22 cellular contexts compared by ENCODE assay signal in genomic region chr3:48536116-48536515, GRCh38. TPM values are rescaled to one million over a fixed set of nuclear protein-coding genes. Genes with fewer than 3 reads are reported as not detected.
A peak's percentile ranks its signal among the peaks of the same experiment; 100 is the strongest.
DNase-seq lines count a peak whose midpoint lies in the region; ATAC-seq, FAIRE-seq and TF ChIP-seq lines count a peak whose summit lies in the region.
"Had no signal": no experiment of that assay in that cellular context is flagged by ENCODE, and none has a peak within 500 bp of the region (broad histone marks: within the 10 kb centered on the region; RNA-seq: fewer than 3 reads in every experiment).

No MANE protein-coding gene starts in this region.

- no peak for FAIRE-seq in HepG2 (lab: Jason Lieb, UNC)
- FAIRE-seq: D721Med, GM18507 had no signal

- H3K4me1 Mint-ChIP-seq in naive thymus-derived CD4-positive, alpha-beta T cell: peaks cover 0 to 16% (median 9%) of the 10 kb centered on the region in 7 donors

- TF ChIP-seq EP300 in HepG2 (IDR thresholded peaks at IDR 0.05; ENCODE audit: low read depth in 2 of 2, low read length in 2 of 2) (no peak), HepG2 (CRISPR knock-in tag; IDR thresholded peaks at IDR 0.05; ENCODE audit: borderline replicate concordance) (no peak)

- in situ Hi-C loops in HepG2 (cut with HindIII; ENCODE audit: extremely low pct_ligation_motif_present, low pct_unique_long_range_greater_than_20kb): no loop called here

- no peaks in the 10 kb centered on the region for H4K20me1 ChIP-seq in HepG2 (ENCODE audit: insufficient read depth, low read length)

- no peak overlapping the region for H2AFZ ChIP-seq in HepG2 (ENCODE audit: low read length)
- H2AFZ ChIP-seq: GM23248 had no signal

- no peaks in the 10 kb centered on the region for H3K9me3 Mint-ChIP-seq in naive thymus-derived CD4-positive, alpha-beta T cell

- POLR2A ChIA-PET in HepG2 (lab: Yijun Ruan, JAX): no interaction called here
- POLR2A ChIA-PET in naive thymus-derived CD4-positive, alpha-beta T cell (lab: Charles Lee): no interaction called here

- TF ChIP-seq POLR2A in HepG2 (IDR thresholded peaks at IDR 0.05; ENCODE audit: insufficient read depth in 1 of 2, low read depth in 2 of 2, low read length in 2 of 2) (peak in 1 of 2 experiments; percentile 30; a peak in 1 of 4 replicates), right lobe of liver (IDR thresholded peaks at IDR 0.05) (no peak)

- intact Hi-C loops in HepG2 (cut with micrococcal nuclease; ENCODE audit: unreplicated experiment) (no loop called here), right lobe of liver (cut with DNase I) (no loop called here)
- intact Hi-C loops in naive thymus-derived CD4-positive, alpha-beta T cell (cut with micrococcal nuclease): no loop called here

- no peaks in the 10 kb centered on the region for H3K9me3 ChIP-seq in HepG2 (ENCODE audit: low read length)
- H3K9me3 ChIP-seq in right lobe of liver: no peaks in the 10 kb centered on the region
- no peaks in the 10 kb centered on the region for H3K9me3 ChIP-seq in naive thymus-derived CD4-positive, alpha-beta T cell (ENCODE audit: control insufficient read depth in 2 of 3, low read length in 3 of 3)
- H3K9me3 ChIP-seq: BE2C, SK-N-SH had no signal

- CTCF ChIA-PET in HepG2 (lab: Yijun Ruan, JAX; ENCODE audit: low intra/inter-chr PET ratio, low total read pairs): no interaction called here
- CTCF ChIA-PET in naive thymus-derived CD4-positive, alpha-beta T cell (lab: Charles Lee): interaction anchor here (0.5 to 1.2 kb wide), 5 partner anchors 11 to 711 kb away, joined by 3 read pairs; no protein-coding TSS in a partner anchor

- no peaks in the 10 kb centered on the region for H3K79me2 ChIP-seq in HepG2 (ENCODE audit: insufficient read depth, low read length)

- ATAC-seq in HepG2 (no peak), right lobe of liver (no peak)
- ATAC-seq in naive thymus-derived CD4-positive, alpha-beta T cell: peak; percentile 24

- peaks cover 31 to 82% of the 10 kb centered on the region in 2 experiments for H3K36me3 ChIP-seq in HepG2 (replicated peaks in 1 of 2; ENCODE audit: control insufficient read depth in 1 of 2, insufficient read depth in 2 of 2, low read length in 2 of 2)
- H3K36me3 ChIP-seq in right lobe of liver: no peaks in the 10 kb centered on the region
- peaks cover 0 to 5% (median 0%) of the 10 kb centered on the region in 3 experiments for H3K36me3 ChIP-seq in naive thymus-derived CD4-positive, alpha-beta T cell (ENCODE audit: control insufficient read depth in 2 of 3, insufficient read depth in 3 of 3, low read length in 3 of 3)
- H3K36me3 ChIP-seq: BE2C had no signal

- TF ChIP-seq RAD21 in HepG2 (CRISPR knock-in tag; IDR thresholded peaks at IDR 0.05): no peak

- no peak overlapping the region for H3K4me3 Mint-ChIP-seq in naive thymus-derived CD4-positive, alpha-beta T cell

- peaks cover 0 to 40% (median 7%) of the 10 kb centered on the region in 5 donors for H3K36me3 Mint-ChIP-seq in naive thymus-derived CD4-positive, alpha-beta T cell

- no peak overlapping the region for H3K4me3 ChIP-seq in HepG2 (replicated peaks in 1 of 3; ENCODE audit: insufficient read depth in 1 of 3, low read depth in 2 of 3, low read length in 3 of 3)
- H3K4me3 ChIP-seq in right lobe of liver: no peak overlapping the region
- H3K4me3 ChIP-seq in naive thymus-derived CD4-positive, alpha-beta T cell (ENCODE audit: low read length): no peak overlapping the region
- H3K4me3 ChIP-seq: GM23248 had no signal

- H3K4me2 ChIP-seq in HepG2 (ENCODE audit: low read depth, low read length): no peak overlapping the region
- H3K4me2 ChIP-seq: SK-N-SH had no signal

- DNase-seq in HepG2 (ENCODE audit: low spot score) (no peak), right lobe of liver (no peak), DMS53 treated with DMSO at 0.1 percent for 48 hours (lab: John Stamatoyannopoulos, UW; ENCODE audit: unreplicated experiment) (no peak), GM20000 (ENCODE audit: low spot score) (no peak)
- DNase-seq in naive thymus-derived CD4-positive, alpha-beta T cell: no peak
- DNase-seq in activated naive CD4-positive, alpha-beta T cell (lab: John Stamatoyannopoulos, UW): no peak
- DNase-seq: 8988T, ACHN, BE2C, GM23248, NCI-H1048, NCI-H1417, NCI-H1694, NCI-H2029 treated with DMSO at 0.1 percent for 48 hours, NCI-H446 treated with DMSO at 0.1 percent for 48 hours, NCI-H526 treated with DMSO at 0.1 percent for 48 hours, RPMI8226, SK-N-SH had no signal

- no peak overlapping the region for H3K27ac Mint-ChIP-seq in naive thymus-derived CD4-positive, alpha-beta T cell

- no peaks in the 10 kb centered on the region for H3K27me3 Mint-ChIP-seq in naive thymus-derived CD4-positive, alpha-beta T cell

- WGBS in HepG2 (ENCODE audit: low lambda C conversion rate): 94% methylated on average over 15 of the region's 19 CpGs
- 100% methylated on average over 9 of the region's 19 CpGs for WGBS in right lobe of liver (ENCODE audit: insufficient coverage, low coverage, low lambda C conversion rate, missing lambda C conversion rate)

- TF ChIP-seq CTCF in HepG2 (CRISPR knock-in tag; IDR thresholded peaks at IDR 0.05) (no peak), right lobe of liver (IDR thresholded peaks at IDR 0.05) (no peak), GM20000 (IDR thresholded peaks at IDR 0.05; ENCODE audit: extremely low read depth, missing control alignments) (no peak)

- no peaks in the 10 kb centered on the region for H3K4me1 ChIP-seq in HepG2 (ENCODE audit: insufficient read depth, low read length)
- H3K4me1 ChIP-seq in right lobe of liver: no peaks in the 10 kb centered on the region
- no peaks in the 10 kb centered on the region for H3K4me1 ChIP-seq in naive thymus-derived CD4-positive, alpha-beta T cell (ENCODE audit: control insufficient read depth in 2 of 2, insufficient read depth in 2 of 2, low read length in 2 of 2)
- H3K4me1 ChIP-seq: BE2C had no signal

- no peak overlapping the region for H3K9ac ChIP-seq in HepG2 (ENCODE audit: insufficient read depth, low read depth, low read length)
- H3K9ac ChIP-seq: GM23248, SK-N-SH had no signal

- no peaks in the 10 kb centered on the region for H3K27me3 ChIP-seq in HepG2 (ENCODE audit: control insufficient read depth in 1 of 2, insufficient read depth in 2 of 2, low read length in 2 of 2)
- H3K27me3 ChIP-seq in right lobe of liver: no peaks in the 10 kb centered on the region
- no peaks in the 10 kb centered on the region for H3K27me3 ChIP-seq in naive thymus-derived CD4-positive, alpha-beta T cell (ENCODE audit: control insufficient read depth in 2 of 2, insufficient read depth in 2 of 2, low read length in 2 of 2)
- H3K27me3 ChIP-seq: BE2C had no signal

- no peak overlapping the region for H3K27ac ChIP-seq in HepG2 (ENCODE audit: extremely low read length, insufficient read depth, low read length)
- H3K27ac ChIP-seq in right lobe of liver: no peak overlapping the region
- no peak overlapping the region for H3K27ac ChIP-seq in naive thymus-derived CD4-positive, alpha-beta T cell (ENCODE audit: low read depth, low read length)
- H3K27ac ChIP-seq: GM23248, HL-60 had no signal

- no TSS peak for BruUV-seq in HepG2 (replicated peaks; lab: Mats Ljungman, UMichigan)

RNA-seq across cellular contexts. Expression of gene PFKFB4, which starts 20.5 kb away (rescaled TPM):
- total RNA-seq in HepG2 (2016; rRNA removed; fragmentation: Illumina TruSeq; extraction: Trizol): 6.4 and 7.1 TPM in 2 replicates
- 2.1 and 2.6 TPM in 2 replicates for total RNA-seq in HepG2 (2016; cell fraction: cytosol; rRNA removed; fragmentation: Illumina TruSeq; extraction: Trizol; ENCODE audit: low read depth)
- 6.7 and 7.5 TPM in 2 replicates for total RNA-seq in HepG2 (2016; cell fraction: insoluble cytoplasmic fraction; rRNA removed; fragmentation: Illumina TruSeq; extraction: Trizol)
- 3.4 and 3.7 TPM in 2 replicates for total RNA-seq in HepG2 (2016; cell fraction: membrane; rRNA removed; fragmentation: Illumina TruSeq; extraction: Trizol)
- total RNA-seq in HepG2 (2016; cell fraction: nucleus; rRNA removed; fragmentation: Illumina TruSeq; extraction: Trizol): 5.4 and 8.1 TPM in 2 replicates
- 103 and 122 TPM in 2 replicates for polyA plus RNA-seq in HepG2 (2011; rRNA removed)
- 80.3 and 95.3 TPM in 2 replicates for polyA plus RNA-seq in HepG2 (2011; cell fraction: cytosol; rRNA removed)
- 274 and 322 TPM in 2 replicates for polyA plus RNA-seq in HepG2 (2011; cell fraction: nucleus; rRNA removed)
- 46.3 and 53.1 TPM in 2 replicates for polyA plus RNA-seq in HepG2 (2012)
- 0.64 and 0.77 TPM in 2 replicates for polyA plus RNA-seq in HepG2 (2016; cell fraction: cytosol; fragmentation: Illumina TruSeq; extraction: Trizol; ENCODE audit: low read depth)
- 4.4 and 4.7 TPM in 2 replicates for polyA plus RNA-seq in HepG2 (2016; cell fraction: insoluble cytoplasmic fraction; fragmentation: Illumina TruSeq; extraction: Trizol; ENCODE audit: low read depth)
- 1.8 and 2.0 TPM in 2 replicates for polyA plus RNA-seq in HepG2 (2016; cell fraction: membrane; fragmentation: Illumina TruSeq; extraction: Trizol; ENCODE audit: low read depth)
- 11.6 and 13.1 TPM in 2 replicates for polyA plus RNA-seq in HepG2 (2016; cell fraction: nucleus; fragmentation: Illumina TruSeq; extraction: Trizol; ENCODE audit: insufficient read depth, low read depth)
- polyA minus RNA-seq in HepG2 (2011; rRNA and poly(A)+ RNA removed; ENCODE audit: low replicate concordance): 5.2 and 195 TPM in 2 replicates
- polyA minus RNA-seq in HepG2 (2011; cell fraction: cytosol; rRNA and poly(A)+ RNA removed): 52.8 and 55.0 TPM in 2 replicates
- 111 and 115 TPM in 2 replicates for polyA minus RNA-seq in HepG2 (2011; cell fraction: nucleus; rRNA and poly(A)+ RNA removed)
- total RNA-seq in right lobe of liver: 10 to 100 TPM in 1 of 6 experiments, 1 to 10 TPM in 4, under 1 TPM in 1; 0.59 to 10.8 (median 1.4) TPM
- 10 to 100 TPM in 2 of 5 experiments, 1 to 10 TPM in 3; 3.0 to 64.2 (median 3.7) TPM for total RNA-seq in naive thymus-derived CD4-positive, alpha-beta T cell
- 1 to 10 TPM; 2.6 to 3.4 TPM for polyA plus RNA-seq in naive thymus-derived CD4-positive, alpha-beta T cell

RNA-seq across cellular contexts. Expression of gene UCN2, which starts 27.5 kb away (rescaled TPM):
- total RNA-seq in HepG2 (2016; rRNA removed; fragmentation: Illumina TruSeq; extraction: Trizol) (0.07 and 0.13 TPM in 2 replicates), right lobe of liver (not detected)
- not detected in 2 replicates for total RNA-seq in HepG2 (2016; cell fraction: cytosol; rRNA removed; fragmentation: Illumina TruSeq; extraction: Trizol; ENCODE audit: low read depth)
- 0.11 TPM in 1 of 2 replicates, not detected in the other for total RNA-seq in HepG2 (2016; cell fraction: insoluble cytoplasmic fraction; rRNA removed; fragmentation: Illumina TruSeq; extraction: Trizol)
- 0.10 TPM in 1 of 2 replicates, not detected in the other for total RNA-seq in HepG2 (2016; cell fraction: membrane; rRNA removed; fragmentation: Illumina TruSeq; extraction: Trizol)
- 0.31 and 0.43 TPM in 2 replicates for total RNA-seq in HepG2 (2016; cell fraction: nucleus; rRNA removed; fragmentation: Illumina TruSeq; extraction: Trizol)
- polyA plus RNA-seq in HepG2 (2011; rRNA removed): 1.5 and 2.3 TPM in 2 replicates
- polyA plus RNA-seq in HepG2 (2011; cell fraction: cytosol; rRNA removed): 0.71 and 0.87 TPM in 2 replicates
- 21.5 and 24.3 TPM in 2 replicates for polyA plus RNA-seq in HepG2 (2011; cell fraction: nucleus; rRNA removed)
- polyA plus RNA-seq in HepG2 (2012): 0.99 and 2.0 TPM in 2 replicates
- polyA plus RNA-seq in HepG2 (2016; cell fraction: cytosol; fragmentation: Illumina TruSeq; extraction: Trizol; ENCODE audit: low read depth): 0.09 TPM in 1 of 2 replicates, not detected in the other
- polyA plus RNA-seq in HepG2 (2016; cell fraction: insoluble cytoplasmic fraction; fragmentation: Illumina TruSeq; extraction: Trizol; ENCODE audit: low read depth): not detected in 2 replicates
- polyA plus RNA-seq in HepG2 (2016; cell fraction: membrane; fragmentation: Illumina TruSeq; extraction: Trizol; ENCODE audit: low read depth): not detected in 2 replicates
- 0.70 and 1.8 TPM in 2 replicates for polyA plus RNA-seq in HepG2 (2016; cell fraction: nucleus; fragmentation: Illumina TruSeq; extraction: Trizol; ENCODE audit: insufficient read depth, low read depth)
- polyA minus RNA-seq in HepG2 (2011; rRNA and poly(A)+ RNA removed; ENCODE audit: low replicate concordance): 1.2 and 2.9 TPM in 2 replicates
- polyA minus RNA-seq in HepG2 (2011; cell fraction: cytosol; rRNA and poly(A)+ RNA removed): not detected in 2 replicates
- 2.1 and 2.2 TPM in 2 replicates for polyA minus RNA-seq in HepG2 (2011; cell fraction: nucleus; rRNA and poly(A)+ RNA removed)
- total RNA-seq in naive thymus-derived CD4-positive, alpha-beta T cell: under 1 TPM in 1 of 5 experiments, not detected in 4; 0.51 TPM
- not detected for polyA plus RNA-seq in naive thymus-derived CD4-positive, alpha-beta T cell
- total RNA-seq: G401 had no signal

RNA-seq across cellular contexts. Expression of gene SHISA5, which starts 32.1 kb away (rescaled TPM):
- 74.3 and 91.4 TPM in 2 replicates for total RNA-seq in HepG2 (2016; rRNA removed; fragmentation: Illumina TruSeq; extraction: Trizol)
- total RNA-seq in HepG2 (2016; cell fraction: cytosol; rRNA removed; fragmentation: Illumina TruSeq; extraction: Trizol; ENCODE audit: low read depth): 90.2 and 104 TPM in 2 replicates
- 67.1 and 95.9 TPM in 2 replicates for total RNA-seq in HepG2 (2016; cell fraction: insoluble cytoplasmic fraction; rRNA removed; fragmentation: Illumina TruSeq; extraction: Trizol)
- total RNA-seq in HepG2 (2016; cell fraction: membrane; rRNA removed; fragmentation: Illumina TruSeq; extraction: Trizol): 162 and 190 TPM in 2 replicates
- 45.3 and 51.5 TPM in 2 replicates for total RNA-seq in HepG2 (2016; cell fraction: nucleus; rRNA removed; fragmentation: Illumina TruSeq; extraction: Trizol)
- 75.8 and 83.0 TPM in 2 replicates for polyA plus RNA-seq in HepG2 (2011; rRNA removed)
- 82.9 and 103 TPM in 2 replicates for polyA plus RNA-seq in HepG2 (2011; cell fraction: cytosol; rRNA removed)
- polyA plus RNA-seq in HepG2 (2011; cell fraction: nucleus; rRNA removed): 54.8 and 59.4 TPM in 2 replicates
- 68.4 and 68.8 TPM in 2 replicates for polyA plus RNA-seq in HepG2 (2012)
- 116 and 135 TPM in 2 replicates for polyA plus RNA-seq in HepG2 (2016; cell fraction: cytosol; fragmentation: Illumina TruSeq; extraction: Trizol; ENCODE audit: low read depth)
- 71.7 and 96.4 TPM in 2 replicates for polyA plus RNA-seq in HepG2 (2016; cell fraction: insoluble cytoplasmic fraction; fragmentation: Illumina TruSeq; extraction: Trizol; ENCODE audit: low read depth)
- 203 and 209 TPM in 2 replicates for polyA plus RNA-seq in HepG2 (2016; cell fraction: membrane; fragmentation: Illumina TruSeq; extraction: Trizol; ENCODE audit: low read depth)
- 89.8 and 103 TPM in 2 replicates for polyA plus RNA-seq in HepG2 (2016; cell fraction: nucleus; fragmentation: Illumina TruSeq; extraction: Trizol; ENCODE audit: insufficient read depth, low read depth)
- polyA minus RNA-seq in HepG2 (2011; rRNA and poly(A)+ RNA removed; ENCODE audit: low replicate concordance): 147 and 175 TPM in 2 replicates
- polyA minus RNA-seq in HepG2 (2011; cell fraction: cytosol; rRNA and poly(A)+ RNA removed): 34.9 and 49.9 TPM in 2 replicates
- polyA minus RNA-seq in HepG2 (2011; cell fraction: nucleus; rRNA and poly(A)+ RNA removed): 11.2 and 15.8 TPM in 2 replicates
- 100 to 1,000 TPM in 4 of 6 experiments, 10 to 100 TPM in 2; 76.3 to 118 (median 101) TPM for total RNA-seq in right lobe of liver
- 100 to 1,000 TPM; 147 to 236 (median 182) TPM for total RNA-seq in naive thymus-derived CD4-positive, alpha-beta T cell
- 100 to 1,000 TPM; 348 to 383 TPM for polyA plus RNA-seq in naive thymus-derived CD4-positive, alpha-beta T cell

RNA-seq across cellular contexts. Expression of gene COL7A1, which starts 59.0 kb away (rescaled TPM):
- total RNA-seq in HepG2 (2016; rRNA removed; fragmentation: Illumina TruSeq; extraction: Trizol) (0.55 and 2.7 TPM in 2 replicates), right lobe of liver (1 to 10 TPM in 4 of 6 experiments, under 1 TPM in 2; 0.31 to 1.7 (median 1.1) TPM)
- total RNA-seq in HepG2 (2016; cell fraction: cytosol; rRNA removed; fragmentation: Illumina TruSeq; extraction: Trizol; ENCODE audit: low read depth): 0.09 and 0.30 TPM in 2 replicates
- total RNA-seq in HepG2 (2016; cell fraction: insoluble cytoplasmic fraction; rRNA removed; fragmentation: Illumina TruSeq; extraction: Trizol): 0.46 and 3.8 TPM in 2 replicates
- 0.40 and 0.41 TPM in 2 replicates for total RNA-seq in HepG2 (2016; cell fraction: membrane; rRNA removed; fragmentation: Illumina TruSeq; extraction: Trizol)
- total RNA-seq in HepG2 (2016; cell fraction: nucleus; rRNA removed; fragmentation: Illumina TruSeq; extraction: Trizol): 3.5 and 6.0 TPM in 2 replicates
- polyA plus RNA-seq in HepG2 (2011; rRNA removed): 11.7 and 18.1 TPM in 2 replicates
- 1.7 and 1.9 TPM in 2 replicates for polyA plus RNA-seq in HepG2 (2011; cell fraction: cytosol; rRNA removed)
- polyA plus RNA-seq in HepG2 (2011; cell fraction: nucleus; rRNA removed): 238 and 263 TPM in 2 replicates
- 19.3 and 24.8 TPM in 2 replicates for polyA plus RNA-seq in HepG2 (2012)
- 0.10 TPM in 1 of 2 replicates, not detected in the other for polyA plus RNA-seq in HepG2 (2016; cell fraction: cytosol; fragmentation: Illumina TruSeq; extraction: Trizol; ENCODE audit: low read depth)
- 0.54 and 0.62 TPM in 2 replicates for polyA plus RNA-seq in HepG2 (2016; cell fraction: insoluble cytoplasmic fraction; fragmentation: Illumina TruSeq; extraction: Trizol; ENCODE audit: low read depth)
- 0.23 and 0.29 TPM in 2 replicates for polyA plus RNA-seq in HepG2 (2016; cell fraction: membrane; fragmentation: Illumina TruSeq; extraction: Trizol; ENCODE audit: low read depth)
- polyA plus RNA-seq in HepG2 (2016; cell fraction: nucleus; fragmentation: Illumina TruSeq; extraction: Trizol; ENCODE audit: insufficient read depth, low read depth): 20.6 and 20.8 TPM in 2 replicates
- polyA minus RNA-seq in HepG2 (2011; rRNA and poly(A)+ RNA removed; ENCODE audit: low replicate concordance): 7.3 and 44.5 TPM in 2 replicates
- 1.4 and 2.4 TPM in 2 replicates for polyA minus RNA-seq in HepG2 (2011; cell fraction: cytosol; rRNA and poly(A)+ RNA removed)
- 12.9 and 14.3 TPM in 2 replicates for polyA minus RNA-seq in HepG2 (2011; cell fraction: nucleus; rRNA and poly(A)+ RNA removed)
- total RNA-seq in naive thymus-derived CD4-positive, alpha-beta T cell: 1 to 10 TPM in 3 of 5 experiments, under 1 TPM in 2; 0.71 to 3.4 (median 1.2) TPM
- not detected for polyA plus RNA-seq in naive thymus-derived CD4-positive, alpha-beta T cell
